8 cellular contexts compared by ENCODE assay signal in the genomic region with DNA sequence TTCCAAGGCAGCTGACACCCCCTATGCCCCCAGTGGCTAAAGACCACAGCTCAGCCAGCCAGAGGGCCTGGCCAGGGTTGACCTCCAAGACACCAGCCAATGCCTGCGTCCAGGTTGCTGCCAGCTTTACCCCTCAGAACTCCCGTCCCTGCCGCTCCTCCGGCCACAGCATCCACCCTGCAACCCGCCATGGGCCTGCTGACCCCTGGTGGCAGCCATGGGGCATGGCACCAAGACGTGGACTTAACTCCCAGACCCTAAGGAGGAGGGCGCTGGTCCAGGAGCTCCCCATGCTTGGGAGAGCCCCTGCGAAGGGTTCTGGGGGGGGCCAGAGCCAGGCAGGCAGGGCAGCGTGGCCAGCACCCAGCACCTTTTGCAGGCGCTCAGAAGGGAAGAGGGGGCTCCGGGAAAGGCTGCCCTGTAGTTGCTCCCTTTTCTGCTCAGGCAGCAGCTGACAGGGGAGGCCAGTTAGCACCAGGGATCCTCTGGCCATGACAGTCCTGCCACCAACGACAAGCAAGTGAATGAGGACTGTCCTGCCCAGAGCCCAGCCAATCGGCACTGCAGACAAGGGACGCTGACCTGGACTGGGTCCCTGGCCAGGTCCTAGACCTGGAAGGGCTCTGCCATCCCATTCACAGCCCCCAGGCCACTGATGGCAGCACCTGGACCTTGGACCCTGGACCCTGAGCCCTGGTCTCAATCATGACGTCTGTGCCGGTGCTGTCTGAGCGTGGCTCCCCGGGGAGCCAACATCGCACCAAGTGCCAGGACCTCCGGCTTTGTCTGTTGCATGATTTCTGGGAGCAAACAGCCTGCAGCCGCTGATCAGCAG.
A peak's percentile ranks its signal among the peaks of the same experiment; 100 is the strongest.
DNase-seq lines count a peak whose midpoint lies in the region; ATAC-seq, FAIRE-seq and TF ChIP-seq lines count a peak whose summit lies in the region.

No MANE protein-coding gene starts in this region.

- peak; percentile 53 for DNase-seq in Caki2 (ENCODE audit: low read depth)
- DNase-seq in H54 (ENCODE audit: insufficient read length, low spot score) = peak; percentile 61
- DNase-seq in NCI-H2196 (lab: John Stamatoyannopoulos, UW; ENCODE audit: unreplicated experiment) = peak; percentile 75
- peak; percentile 77 for DNase-seq in activated CD4-positive, alpha-beta T cell treated with anti-CD3 and anti-CD28 coated beads for 36 hours
- peak; percentile 78 for DNase-seq in chondrocyte (ENCODE audit: low spot score)
- DNase-seq in right lobe of liver = peak; percentile 65 to 78 (median 72)
- DNase-seq in stimulated activated CD4-positive, alpha-beta T cell treated with anti-CD3 and anti-CD28 coated beads, TNF-alpha, amount 100 ng/mL, for 24 hours (ENCODE audit: low read depth in 3 of 3) = peak; percentile 3 to 51 (median 25)

- in situ Hi-C loops in Caki2 (cut with HindIII; ENCODE audit: low pct_unique_long_range_greater_than_20kb, low sequenced_read_pairs) = no loop called here

- H3K27me3 ChIP-seq in right lobe of liver = no peaks in the 10 kb centered on the region

- intact Hi-C loops in activated CD4-positive, alpha-beta T cell treated with anti-CD3 and anti-CD28 coated beads for 36 hours (cut with DNase I, micrococcal nuclease) = loop anchor here (1.0 to 5.0 kb wide), 5 partner anchors 109 to 1835 kb away; partner anchors contain the start of gene AJAP1 (in 2 of the 2)
- intact Hi-C loops in right lobe of liver (cut with DNase I) = loop anchor here (5.0 to 10.0 kb wide), 2 partner anchors 231 to 234 kb away; no protein-coding TSS in a partner anchor

- no peak overlapping the region for H3K27ac ChIP-seq in right lobe of liver

- H3K27ac Mint-ChIP-seq in activated CD4-positive, alpha-beta T cell treated with anti-CD3 and anti-CD28 coated beads for 36 hours = no peak overlapping the region
- no peak overlapping the region for H3K27ac Mint-ChIP-seq in chondrocyte (ENCODE audit: unreplicated experiment)

- FAIRE-seq in H54 (lab: Jason Lieb, UNC) = no peak

- TF ChIP-seq CTCF in chondrocyte (IDR thresholded peaks at IDR 0.05) (peak; percentile 87), right lobe of liver (IDR thresholded peaks at IDR 0.05) (peak; percentile 80 to 98 (median 94))

- H3K9me3 ChIP-seq in right lobe of liver = no peaks in the 10 kb centered on the region

- CTCF ChIA-PET in activated CD4-positive, alpha-beta T cell treated with anti-CD3 and anti-CD28 coated beads for 36 hours (lab: Charles Lee) = interaction anchor here (0.6 to 1.5 kb wide), 10 partner anchors 8 to 237 kb away, joined by 3 to 9 read pairs (median 4); no protein-coding TSS in a partner anchor

- no peaks in the 10 kb centered on the region for H3K9me3 Mint-ChIP-seq in activated CD4-positive, alpha-beta T cell treated with anti-CD3 and anti-CD28 coated beads for 36 hours (ENCODE audit: low read depth)
- H3K9me3 Mint-ChIP-seq in chondrocyte (ENCODE audit: low read depth) = no peaks in the 10 kb centered on the region

- H3K27me3 Mint-ChIP-seq in activated CD4-positive, alpha-beta T cell treated with anti-CD3 and anti-CD28 coated beads for 36 hours = peaks cover 13% of the 10 kb centered on the region
- peaks cover 32% of the 10 kb centered on the region for H3K27me3 Mint-ChIP-seq in chondrocyte (ENCODE audit: low read depth)

- no peak overlapping the region for H3K4me3 Mint-ChIP-seq in activated CD4-positive, alpha-beta T cell treated with anti-CD3 and anti-CD28 coated beads for 36 hours
- no peak overlapping the region for H3K4me3 Mint-ChIP-seq in chondrocyte (ENCODE audit: unreplicated experiment)

- H3K4me1 Mint-ChIP-seq in activated CD4-positive, alpha-beta T cell treated with anti-CD3 and anti-CD28 coated beads for 36 hours = no peaks in the 10 kb centered on the region
- H3K4me1 Mint-ChIP-seq in chondrocyte (ENCODE audit: low read depth) = no peaks in the 10 kb centered on the region

- ATAC-seq in activated CD4-positive, alpha-beta T cell treated with anti-CD3 and anti-CD28 coated beads for 36 hours = peak; percentile 76
- peak; percentile 84 to 92 (median 87) for ATAC-seq in right lobe of liver
- no peak for ATAC-seq in GM18519 (IDR thresholded peaks at IDR 0.05; ENCODE audit: low FRiP score, unreplicated experiment)

- no peaks in the 10 kb centered on the region for H3K4me1 ChIP-seq in right lobe of liver

- H3K36me3 Mint-ChIP-seq in activated CD4-positive, alpha-beta T cell treated with anti-CD3 and anti-CD28 coated beads for 36 hours (ENCODE audit: low read depth) = no peaks in the 10 kb centered on the region
- H3K36me3 Mint-ChIP-seq in chondrocyte (ENCODE audit: low read depth) = no peaks in the 10 kb centered on the region

- no peaks in the 10 kb centered on the region for H3K36me3 ChIP-seq in right lobe of liver

- POLR2A ChIA-PET in activated CD4-positive, alpha-beta T cell treated with anti-CD3 and anti-CD28 coated beads for 36 hours (lab: Charles Lee) = no interaction called here

- TF ChIP-seq POLR2A in H54 (IDR thresholded peaks at IDR 0.05; ENCODE audit: low read depth, low read length) (no peak), right lobe of liver (IDR thresholded peaks at IDR 0.05) (no peak)

- WGBS in right lobe of liver (ENCODE audit: insufficient coverage, low coverage, low lambda C conversion rate, missing lambda C conversion rate) = 0% methylated on average over 3 of the region's 21 CpGs

- H3K4me3 ChIP-seq in right lobe of liver = no peak overlapping the region

Comparison
In these comparisons a context has a peak if more than half of its experiments do, and no peak if none do; other contexts are left out.
1. DNase-seq: peak in every context shown above with its lines; median percentile 78 in chondrocyte; 77 in activated CD4-positive, alpha-beta T cell treated with anti-CD3 and anti-CD28 coated beads for 36 hours; 75 in NCI-H2196; 72 in right lobe of liver; 61 in H54; 53 in Caki2; 25 in stimulated activated CD4-positive, alpha-beta T cell treated with anti-CD3 and anti-CD28 coated beads, TNF-alpha, amount 100 ng/mL, for 24 hours.